22 cellular contexts compared by ENCODE assay signal in genomic region chr7:84452618-84453017, GRCh38.
"Had no signal": no experiment of that assay in that cellular context is flagged by ENCODE, and none has a peak within 500 bp of the region (broad histone marks: within the 10 kb centered on the region; RNA-seq: fewer than 3 reads in every experiment).

No MANE protein-coding gene starts in this region.

- H3K36me3 ChIP-seq: prostate gland, suprapubic skin, transverse colon had no signal

- DNase-seq: cortex of kidney; effector memory CD8-positive, alpha-beta T cell; hypothalamus; immature natural killer cell; islet precursor cell; naive thymus-derived CD8-positive, alpha-beta T cell; nephron progenitor cell; nucleus accumbens; right cardiac atrium; stimulated activated CD4-positive, alpha-beta T cell treated with anti-CD3 and anti-CD28 coated beads, Interleukin-15, amount 100 ng/mL, for 24 hours; stimulated activated CD4-positive, alpha-beta T cell treated with anti-CD3 and anti-CD28 coated beads, Interleukin-4, amount 100 ng/mL, for 1 hour; stimulated activated CD8-positive, alpha-beta memory T cell treated with anti-CD3 and anti-CD28 coated beads, Interleukin-4, amount 100 ng/mL, for 48 hours; stimulated activated naive CD4-positive, alpha-beta T cell; stimulated activated naive CD8-positive, alpha-beta T cell treated with anti-CD3 and anti-CD28 coated beads, Interleukin-15, amount 100 ng/mL, for 72 hours; transverse colon had no signal

- H3K27ac ChIP-seq: prostate gland, skin epidermis, suprapubic skin, transverse colon, vagina had no signal

- H3K9me3 ChIP-seq: prostate gland, suprapubic skin, transverse colon, vagina had no signal

- ATAC-seq: effector memory CD8-positive, alpha-beta T cell; left lobe of liver; naive thymus-derived CD8-positive, alpha-beta T cell; right cardiac atrium; stimulated activated naive CD8-positive, alpha-beta T cell treated with anti-CD3 and anti-CD28 coated beads, Interleukin-15, amount 100 ng/mL, for 72 hours had no signal

- FAIRE-seq: endometrium, frontal cortex had no signal

- H3K27me3 ChIP-seq: suprapubic skin, transverse colon, vagina had no signal

- H3K4me3 ChIP-seq: prostate gland, skin epidermis, suprapubic skin, transverse colon, vagina had no signal

- H3K4me1 ChIP-seq: prostate gland, suprapubic skin, transverse colon, vagina had no signal
